Comparison of ENCODE assay signal across 1 cellular context in the genomic region with DNA sequence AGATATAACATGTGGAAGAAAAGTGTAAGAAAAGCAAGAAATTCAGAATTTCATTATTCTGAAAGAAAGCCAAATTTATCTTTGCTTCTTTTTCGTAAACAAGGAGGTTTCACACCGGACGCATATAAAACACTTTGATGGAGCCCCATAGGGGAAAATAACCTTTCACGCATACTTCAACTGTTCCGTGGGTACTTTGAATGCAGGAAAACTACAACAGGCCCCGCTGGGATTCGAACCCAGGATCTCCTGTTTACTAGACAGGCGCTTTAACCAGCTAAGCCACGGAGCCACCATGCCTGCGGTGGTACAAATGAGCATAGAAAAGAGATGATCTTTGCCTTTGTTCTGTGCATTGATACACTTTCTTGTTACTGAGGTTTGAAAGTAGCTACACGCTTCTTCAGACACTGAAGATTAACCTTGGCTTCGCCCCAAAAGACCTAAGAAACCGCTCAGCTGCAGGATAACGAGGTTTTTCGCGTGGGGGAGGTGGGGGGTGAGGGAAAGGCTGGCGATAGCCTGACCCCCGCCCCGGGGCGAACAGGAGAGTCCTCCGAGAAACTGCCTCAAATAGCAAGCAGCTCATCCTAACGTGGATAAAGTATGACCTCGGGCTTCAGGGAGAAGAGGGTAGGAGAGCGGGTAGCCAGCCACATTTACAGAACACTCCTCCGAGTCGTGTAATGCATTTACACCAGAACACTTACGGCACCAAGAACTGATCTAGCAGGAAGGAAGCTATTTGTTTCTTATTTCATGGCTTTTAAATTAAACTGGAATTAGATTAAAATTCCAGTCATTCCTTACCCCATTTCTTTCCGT.
TF ChIP-seq lines count a peak whose summit lies in the region.

No MANE protein-coding gene starts in this region.

TF ChIP-seq in GM12878, 131 proteins besides CTCF, POLR2A, EP300 and RAD21 (continued from another document and continues in another):
- TF ChIP-seq RELA (IDR thresholded peaks at IDR 0.05; ENCODE audit: borderline replicate concordance, partially characterized antibody) (peak; percentile 70), TCF3 (IDR thresholded peaks at IDR 0.05; ENCODE audit: borderline replicate concordance, insufficient read depth, low read depth, low read length) (0 out of 2 replicates have a peak, but pooled peaks have one; percentile 15), RFX5 (IDR thresholded peaks at IDR 0.05; ENCODE audit: low read depth, low read length) (no peak), HDGF (IDR thresholded peaks at IDR 0.05) (no peak), ETV6 (conservative IDR thresholded peaks at IDR 0.05 in 1 of 2, IDR thresholded peaks at IDR 0.05 in 1 of 2; ENCODE audit: borderline replicate concordance in 1 of 2, low read depth in 1 of 2) (no peak), DPF2 (IDR thresholded peaks at IDR 0.05) (no peak; the same call in 1 of the 2 replicates), SP1 (IDR thresholded peaks at IDR 0.05; ENCODE audit: low read depth, low read length) (no peak), SMAD1 (IDR thresholded peaks at IDR 0.05; ENCODE audit: low read depth, partially characterized antibody) (no peak), BMI1 (IDR thresholded peaks at IDR 0.05; ENCODE audit: borderline replicate concordance) (no peak), CBX3 (IDR thresholded peaks at IDR 0.05; ENCODE audit: borderline replicate concordance, low read depth) (no peak), CHD1 (IDR thresholded peaks at IDR 0.05; ENCODE audit: low read depth, low read length) (no peak), SMC3 (IDR thresholded peaks at IDR 0.05; ENCODE audit: borderline replicate concordance, low read length) (no peak), PBX3 (IDR thresholded peaks at IDR 0.05; ENCODE audit: insufficient replicate concordance, low read depth, low read length) (no peak), BCL11A (IDR thresholded peaks at IDR 0.05; ENCODE audit: low read depth, low read length) (0 out of 2 replicates have a peak, but pooled peaks have one; percentile 1), MYC (IDR thresholded peaks at IDR 0.05; ENCODE audit: insufficient read depth, insufficient read length, insufficient replicate concordance, low read length, severe bottlenecking) (no peak), RUNX3 (IDR thresholded peaks at IDR 0.05; ENCODE audit: low read length) (peak; percentile 89), HSF1 (IDR thresholded peaks at IDR 0.05; ENCODE audit: low read depth, low read length) (no peak), BCLAF1 (IDR thresholded peaks at IDR 0.05) (no peak), NFYA (IDR thresholded peaks at IDR 0.05; ENCODE audit: borderline replicate concordance, low read depth, low read length) (no peak), TCF12 (IDR thresholded peaks at IDR 0.05; ENCODE audit: low read depth, low read length) (no peak), POU2F2 (IDR thresholded peaks at IDR 0.05; ENCODE audit: borderline replicate concordance, low read depth, low read length) (0 out of 3 replicates have a peak, but pooled peaks have one; percentile 50), SIN3A (IDR thresholded peaks at IDR 0.05; ENCODE audit: low read depth, low read length) (no peak), YY1 (IDR thresholded peaks at IDR 0.05; ENCODE audit: low read depth, low read length) (peak; percentile 66), IKZF2 (IDR thresholded peaks at IDR 0.05) (peak; percentile 76 to 86), NR2F1 (conservative IDR thresholded peaks at IDR 0.05) (peak; percentile 61), NFIC (IDR thresholded peaks at IDR 0.05; ENCODE audit: low read depth, low read length) (peak; percentile 74; the same call in 1 of the 2 replicates), RCOR1 (conservative IDR thresholded peaks at IDR 0.05; ENCODE audit: low read depth, low read length) (no peak), BACH1 (IDR thresholded peaks at IDR 0.05; ENCODE audit: borderline replicate concordance) (no peak), MEF2B (IDR thresholded peaks at IDR 0.05; ENCODE audit: partially characterized antibody, poor library complexity, severe bottlenecking) (no peak), NKRF (conservative IDR thresholded peaks at IDR 0.05) (0 out of 2 replicates have a peak, but pooled peaks have one; percentile 58), MXI1 (IDR thresholded peaks at IDR 0.05; ENCODE audit: low read depth, low read length) (no peak), KAT2A (conservative IDR thresholded peaks at IDR 0.05; ENCODE audit: control insufficient read depth, low read depth, low read length) (no peak), PML (IDR thresholded peaks at IDR 0.05; ENCODE audit: low read length) (peak; percentile 71; the same call in 1 of the 2 replicates), STAT3 (IDR thresholded peaks at IDR 0.05; ENCODE audit: low read depth, low read length) (no peak), RELB (IDR thresholded peaks at IDR 0.05; ENCODE audit: low read depth) (0 out of 2 replicates have a peak, but pooled peaks have one; percentile 8), CREM (IDR thresholded peaks at IDR 0.05; ENCODE audit: low read depth) (no peak), FOS (IDR thresholded peaks at IDR 0.05; ENCODE audit: borderline replicate concordance, extremely low read depth, insufficient read length) (no peak), CREB1 (IDR thresholded peaks at IDR 0.05; ENCODE audit: low read depth) (no peak; the same call in 1 of the 2 replicates), ZBED1 (IDR thresholded peaks at IDR 0.05; ENCODE audit: borderline replicate concordance) (no peak), LARP7 (IDR thresholded peaks at IDR 0.05) (0 out of 2 replicates have a peak, but pooled peaks have one; percentile 35), MAX (IDR thresholded peaks at IDR 0.05; ENCODE audit: low read depth, low read length) (no peak), CBFB (IDR thresholded peaks at IDR 0.05; ENCODE audit: low read depth) (peak; percentile 73), SPI1 (IDR thresholded peaks at IDR 0.05; ENCODE audit: borderline replicate concordance, insufficient read depth, low read depth, low read length) (no peak)
- TF ChIP-seq, protein P1, sequence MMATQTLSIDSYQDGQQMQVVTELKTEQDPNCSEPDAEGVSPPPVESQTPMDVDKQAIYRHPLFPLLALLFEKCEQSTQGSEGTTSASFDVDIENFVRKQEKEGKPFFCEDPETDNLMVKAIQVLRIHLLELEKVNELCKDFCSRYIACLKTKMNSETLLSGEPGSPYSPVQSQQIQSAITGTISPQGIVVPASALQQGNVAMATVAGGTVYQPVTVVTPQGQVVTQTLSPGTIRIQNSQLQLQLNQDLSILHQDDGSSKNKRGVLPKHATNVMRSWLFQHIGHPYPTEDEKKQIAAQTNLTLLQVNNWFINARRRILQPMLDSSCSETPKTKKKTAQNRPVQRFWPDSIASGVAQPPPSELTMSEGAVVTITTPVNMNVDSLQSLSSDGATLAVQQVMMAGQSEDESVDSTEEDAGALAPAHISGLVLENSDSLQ (IDR thresholded peaks at IDR 0.05): no peak
- TF ChIP-seq, protein P2, sequence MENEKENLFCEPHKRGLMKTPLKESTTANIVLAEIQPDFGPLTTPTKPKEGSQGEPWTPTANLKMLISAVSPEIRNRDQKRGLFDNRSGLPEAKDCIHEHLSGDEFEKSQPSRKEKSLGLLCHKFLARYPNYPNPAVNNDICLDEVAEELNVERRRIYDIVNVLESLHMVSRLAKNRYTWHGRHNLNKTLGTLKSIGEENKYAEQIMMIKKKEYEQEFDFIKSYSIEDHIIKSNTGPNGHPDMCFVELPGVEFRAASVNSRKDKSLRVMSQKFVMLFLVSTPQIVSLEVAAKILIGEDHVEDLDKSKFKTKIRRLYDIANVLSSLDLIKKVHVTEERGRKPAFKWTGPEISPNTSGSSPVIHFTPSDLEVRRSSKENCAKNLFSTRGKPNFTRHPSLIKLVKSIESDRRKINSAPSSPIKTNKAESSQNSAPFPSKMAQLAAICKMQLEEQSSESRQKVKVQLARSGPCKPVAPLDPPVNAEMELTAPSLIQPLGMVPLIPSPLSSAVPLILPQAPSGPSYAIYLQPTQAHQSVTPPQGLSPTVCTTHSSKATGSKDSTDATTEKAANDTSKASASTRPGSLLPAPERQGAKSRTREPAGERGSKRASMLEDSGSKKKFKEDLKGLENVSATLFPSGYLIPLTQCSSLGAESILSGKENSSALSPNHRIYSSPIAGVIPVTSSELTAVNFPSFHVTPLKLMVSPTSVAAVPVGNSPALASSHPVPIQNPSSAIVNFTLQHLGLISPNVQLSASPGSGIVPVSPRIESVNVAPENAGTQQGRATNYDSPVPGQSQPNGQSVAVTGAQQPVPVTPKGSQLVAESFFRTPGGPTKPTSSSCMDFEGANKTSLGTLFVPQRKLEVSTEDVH (IDR thresholded peaks at IDR 0.05; ENCODE audit: low read depth, partially characterized antibody): no peak
